Comparison of ENCODE assay signal across 8 cellular contexts in the genomic region with DNA sequence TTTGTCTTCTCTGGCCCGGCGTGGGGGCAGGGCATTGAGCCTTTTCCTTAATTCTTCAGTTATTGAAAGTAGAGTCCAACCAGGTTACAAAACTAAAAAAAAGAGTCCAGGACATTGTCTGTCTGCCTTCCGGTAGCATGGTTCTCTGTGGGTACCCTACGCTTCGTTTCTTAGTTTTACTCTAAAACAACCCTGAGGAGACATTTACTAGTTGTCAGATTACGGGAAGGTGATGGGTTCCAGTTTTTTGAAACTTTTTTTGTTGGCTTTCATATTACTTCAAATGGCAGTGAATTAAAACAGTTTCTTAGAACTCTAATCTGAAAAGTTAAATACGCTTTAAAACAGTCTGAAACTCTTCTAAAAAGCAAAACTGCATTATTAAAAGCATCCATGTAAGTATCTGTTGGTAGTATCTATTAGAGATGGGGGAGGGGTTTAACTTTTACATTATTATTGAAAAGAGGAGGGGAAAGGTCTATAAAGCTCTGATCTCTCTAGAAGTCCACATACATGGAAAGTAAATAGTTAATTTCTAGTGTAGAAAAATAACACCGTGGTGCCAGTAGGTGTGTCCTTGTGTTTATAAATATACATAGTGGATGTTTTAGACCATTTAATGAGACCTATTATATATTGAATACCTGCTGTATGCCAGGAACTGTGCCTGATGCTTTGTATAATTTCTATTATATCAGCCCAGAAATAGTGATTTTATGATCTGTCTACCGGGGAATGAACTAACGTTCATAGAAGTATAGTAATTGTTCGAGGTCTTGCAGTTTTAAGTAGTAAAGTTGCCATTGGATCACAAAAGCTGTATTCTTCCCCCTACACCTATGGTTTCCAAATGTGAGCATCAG. TPM values are rescaled to one million over a fixed set of nuclear protein-coding genes. Genes with fewer than 3 reads are reported as not detected.
DNase-seq lines count a peak whose midpoint lies in the region; ATAC-seq and TF ChIP-seq lines count a peak whose summit lies in the region.

No MANE protein-coding gene starts in this region.

- intact Hi-C loops in stomach (cut with DNase I; ENCODE audit: low total_unique reads), result no loop called here

- peaks cover 36 to 61% (median 49%) of the 10 kb centered on the region in 4 donors for H3K4me1 ChIP-seq in stomach

- peaks cover 0 to 2% (median 0%) of the 10 kb centered on the region in 6 donors for H3K9me3 Mint-ChIP-seq in immature natural killer cell

- peak overlapping the region; percentile 97 to 100 (median 100) for H3K27ac ChIP-seq in stomach

- peaks cover 0 to 7% (median 4%) of the 10 kb centered on the region in 3 donors for H3K36me3 Mint-ChIP-seq in immature natural killer cell

- WGBS in stomach, 5 donors, result 1 to 2% (median 1%) methylated on average over 11 of the region's 11 CpGs

- peak overlapping the region in 3 of 5 donors; percentile 97 to 99 (median 98) for H3K4me3 Mint-ChIP-seq in immature natural killer cell

- H3K4me1 Mint-ChIP-seq in immature natural killer cell, result peaks cover 8 to 21% of the 10 kb centered on the region in 2 donors

- no peak for TF ChIP-seq EP300 in stomach (IDR thresholded peaks at IDR 0.05)

- no peak for TF ChIP-seq CTCF in LNCaP clone FGC (IDR thresholded peaks at IDR 0.05; ENCODE audit: control insufficient read depth, extremely low read depth, insufficient read depth)
- no peak for TF ChIP-seq CTCF in stomach (IDR thresholded peaks at IDR 0.05)

- peaks cover 28 to 32% (median 29%) of the 10 kb centered on the region in 3 donors for H3K27me3 Mint-ChIP-seq in immature natural killer cell (ENCODE audit: low read depth in 3 of 3)

- H3K36me3 ChIP-seq in stomach, result no peaks in the 10 kb centered on the region

- DNase-seq in DMS114 treated with DMSO at 0.1 percent for 48 hours (lab: John Stamatoyannopoulos, UW; ENCODE audit: unreplicated experiment) (peak; percentile 62), LNCaP clone FGC (ENCODE audit: low read depth) (no peak), amniotic epithelial cell (ENCODE audit: low read depth) (peak; percentile 27), immature natural killer cell (no peak), stomach (no peak), hepatic stellate cell (ENCODE audit: low spot score) (no peak)

- H3K4me3 ChIP-seq in LNCaP clone FGC (ENCODE audit: low read depth, low read length), result peak overlapping the region; percentile 60
- H3K4me3 ChIP-seq in stomach, result peak overlapping the region; percentile 48 to 97 (median 63)

- no peaks in the 10 kb centered on the region for H3K9me3 ChIP-seq in stomach

- ATAC-seq in HG02763 (IDR thresholded peaks at IDR 0.05; ENCODE audit: unreplicated experiment), result no peak
- no peak for ATAC-seq in GM19452 (IDR thresholded peaks at IDR 0.05; ENCODE audit: unreplicated experiment)

- no peak for TF ChIP-seq POLR2A in stomach (IDR thresholded peaks at IDR 0.05)

- peak overlapping the region in 1 of 6 donors; percentile 100 for H3K27ac Mint-ChIP-seq in immature natural killer cell

- H3K27me3 ChIP-seq in stomach, result no peaks in the 10 kb centered on the region

RNA-seq across cellular contexts. Expression of a gene that starts 2.3 kb away (rescaled TPM):
- polyA plus RNA-seq in immature natural killer cell (1 to 10 TPM; 1.9 to 5.3 (median 2.4) TPM), stomach (1 to 10 TPM; 2.8 to 4.7 (median 3.1) TPM)
- 10 to 100 TPM in 3 of 5 donors, 1 to 10 TPM in 2; 2.9 to 23.2 (median 11.1) TPM for total RNA-seq in stomach

RNA-seq across cellular contexts. Expression of a gene that starts 38.2 kb away (rescaled TPM):
- 100 to 1,000 TPM; 109 to 140 (median 134) TPM for polyA plus RNA-seq in immature natural killer cell
- total RNA-seq in stomach, result 10 to 100 TPM; 14.2 to 33.0 (median 15.2) TPM
- polyA plus RNA-seq in stomach, result 10 to 100 TPM; 16.9 to 24.6 (median 19.6) TPM

Comparison
In these comparisons a context has a peak if more than half of its experiments do, and no peak if none do; other contexts are left out.
1. DNase-seq: peak in DMS114 treated with DMSO at 0.1 percent for 48 hours (single experiment) and amniotic epithelial cell (single experiment); none in LNCaP clone FGC (single experiment), immature natural killer cell (0 of 3), stomach (single experiment) and hepatic stellate cell (single experiment).
2. RNA of a gene that starts 38.2 kb away (polyA plus RNA-seq): 109 to 140 TPM in immature natural killer cell; 16.9 to 24.6 TPM in stomach; every median in the first group is over 4 times any median in the second.